In genomic region chr16:48580925-48581500, GRCh38 we compare ENCODE assay signal across 28 cellular contexts. TPM values are rescaled to one million over a fixed set of nuclear protein-coding genes. Genes with fewer than 3 reads are reported as not detected.
DNase-seq lines count a peak whose midpoint lies in the region; ATAC-seq, FAIRE-seq and TF ChIP-seq lines count a peak whose summit lies in the region.
"Had no signal": no experiment of that assay in that cellular context is flagged by ENCODE, and none has a peak within 500 bp of the region (broad histone marks: within the 10 kb centered on the region; RNA-seq: fewer than 3 reads in every experiment).

No MANE protein-coding gene starts in this region.

- DNase-seq in activated CD4-positive, alpha-beta T cell treated with anti-CD3 and anti-CD28 coated beads, Interleukin-2, amount 10 ng/mL, durations not matched to agents 24 days and 14 days, result peak; percentile 19
- no peak for DNase-seq in activated CD4-positive, alpha-beta T cell treated with anti-CD3 and anti-CD28 coated beads for 1 hour
- DNase-seq in endodermal cell, result no peak
- DNase-seq in keratinocyte (ENCODE audit: low read depth, low spot score), result no peak
- DNase-seq in A172 (ENCODE audit: low spot score), result no peak
- DNase-seq: 8988T; AML-193; CD4-positive, alpha-beta T cell; GF-D8; HFFc6; NCI-H1092; NCI-H1417 treated with DMSO at 0.1 percent for 48 hours; NCI-H1694 treated with DMSO at 0.1 percent for 48 hours; NCI-H2081 treated with DMSO at 0.1 percent for 48 hours; NCI-H446; NCI-H524 treated with DMSO at 0.1 percent for 48 hours; NCI-H774; NK-92 treated with Interleukin-12 subunit alpha and Interleukin-12 subunit beta, amount 100 ng/mL, for 24 hours; PC-3; SK-N-SH; SW 1271 had no signal

- no peak overlapping the region for H2AFZ ChIP-seq in keratinocyte (ENCODE audit: control insufficient read depth, low read length)

- H3K4me2 ChIP-seq in keratinocyte (ENCODE audit: control insufficient read depth, extremely low read depth, insufficient read depth, low read depth, low read length), result no peak overlapping the region
- H3K4me2 ChIP-seq: BLaER1 treated with 17β-estradiol and CSF1 and Interleukin-3, amounts not matched to agents 10 nM and 100 nM; SK-N-SH had no signal

- H3K9me3 ChIP-seq in HEK293 (ENCODE audit: control insufficient read depth, insufficient read depth, low read depth, low read length), result no peaks in the 10 kb centered on the region
- H3K9me3 ChIP-seq in endodermal cell (ENCODE audit: control insufficient read depth, low read length), result peaks cover 34% of the 10 kb centered on the region
- peaks cover 2% of the 10 kb centered on the region for H3K9me3 ChIP-seq in keratinocyte (ENCODE audit: control insufficient read depth, low read depth, low read length)

- peaks cover 57% of the 10 kb centered on the region for H3K36me3 Mint-ChIP-seq in activated CD4-positive, alpha-beta T cell treated with anti-CD3 and anti-CD28 coated beads, Interleukin-2, amount 10 ng/mL, durations not matched to agents 24 days and 14 days (ENCODE audit: low read depth)
- H3K36me3 Mint-ChIP-seq in endodermal cell (ENCODE audit: low read depth), result peaks cover 31% of the 10 kb centered on the region

- ATAC-seq in HG02759 (IDR thresholded peaks at IDR 0.05; ENCODE audit: unreplicated experiment) (no peak), GM18502 (IDR thresholded peaks at IDR 0.05; ENCODE audit: poor library complexity, unreplicated experiment) (no peak)
- ATAC-seq: PC-3 had no signal

- H3K9me3 Mint-ChIP-seq in activated CD4-positive, alpha-beta T cell treated with anti-CD3 and anti-CD28 coated beads, Interleukin-2, amount 10 ng/mL, durations not matched to agents 24 days and 14 days, result peaks cover 30% of the 10 kb centered on the region
- H3K9me3 Mint-ChIP-seq in endodermal cell, result peaks cover 19% of the 10 kb centered on the region

- TF ChIP-seq CTCF in HEK293 (tag by site-specific recombination; IDR thresholded peaks at IDR 0.05) (no peak), endodermal cell (conservative IDR thresholded peaks at IDR 0.05) (no peak), keratinocyte (optimal IDR thresholded peaks at IDR 0.05 in 1 of 3, IDR thresholded peaks at IDR 0.05 in 1 of 3, conservative IDR thresholded peaks at IDR 0.05 in 1 of 3; ENCODE audit: extremely low read depth in 1 of 3, insufficient read depth in 2 of 3, low read length in 3 of 3) (no peak)

- WGBS in endodermal cell (ENCODE audit: insufficient coverage in 1 of 2, insufficient read length in 1 of 2), 2 experiments, result 92% methylated on average over 3 of the region's 3 CpGs; no CpG with 5 or more reads in 1 of the 2 experiments

- dilution Hi-C loops in keratinocyte (cut with MboI; ENCODE audit: extremely low pct_ligation_motif_present, low sequenced_read_pairs), result no loop called here

- H3K4me3 Mint-ChIP-seq in activated CD4-positive, alpha-beta T cell treated with anti-CD3 and anti-CD28 coated beads, Interleukin-2, amount 10 ng/mL, durations not matched to agents 24 days and 14 days, result no peak overlapping the region
- H3K4me3 Mint-ChIP-seq in endodermal cell, result no peak overlapping the region
- H3K4me3 Mint-ChIP-seq: CD4-positive, alpha-beta T cell; HFFc6 had no signal

- CTCF ChIA-PET in HEK293 (lab: Yijun Ruan, JAX), result no interaction called here

- H3K4me1 Mint-ChIP-seq in activated CD4-positive, alpha-beta T cell treated with anti-CD3 and anti-CD28 coated beads, Interleukin-2, amount 10 ng/mL, durations not matched to agents 24 days and 14 days, result peaks cover 36% of the 10 kb centered on the region
- H3K4me1 Mint-ChIP-seq in endodermal cell, result peaks cover 5% of the 10 kb centered on the region

- intact Hi-C loops in activated CD4-positive, alpha-beta T cell treated with anti-CD3 and anti-CD28 coated beads, Interleukin-2, amount 10 ng/mL, durations not matched to agents 24 days and 14 days (cut with micrococcal nuclease), result no loop called here

- H3K4me3 ChIP-seq in HEK293 (ENCODE audit: low read depth, low read length) (no peak overlapping the region), endodermal cell (ENCODE audit: low read length) (peak overlapping the region; percentile 7), keratinocyte (ENCODE audit: control insufficient read depth in 2 of 3, extremely low read depth in 1 of 3, insufficient read depth in 2 of 3, low read depth in 1 of 3, low read length in 3 of 3) (no peak overlapping the region)

- no peak overlapping the region for H3K9ac ChIP-seq in endodermal cell (ENCODE audit: extremely low read depth, low read length, poor library complexity, severe bottlenecking)
- H3K9ac ChIP-seq in keratinocyte (ENCODE audit: control insufficient read depth, extremely low read depth, insufficient read depth, low read length), result no peak overlapping the region
- H3K9ac ChIP-seq: BLaER1 treated with 17β-estradiol and CSF1 and Interleukin-3, amounts not matched to agents 10 nM and 100 nM; SK-N-SH had no signal

- POLR2A ChIA-PET in HEK293 (lab: Yijun Ruan, JAX), result no interaction called here

- peaks cover 5% of the 10 kb centered on the region for H3K9me1 ChIP-seq in keratinocyte (ENCODE audit: control insufficient read depth, extremely low read depth, insufficient read depth, low read length)

- H3K4me1 ChIP-seq in HEK293 (ENCODE audit: control insufficient read depth, insufficient read depth, low read length) (no peaks in the 10 kb centered on the region), endodermal cell (ENCODE audit: control insufficient read depth, insufficient read depth, low read length) (no peaks in the 10 kb centered on the region), keratinocyte (ENCODE audit: control insufficient read depth, extremely low read depth, insufficient read depth, low read length) (peaks cover 36% of the 10 kb centered on the region)

- H3K79me2 ChIP-seq in keratinocyte (ENCODE audit: control insufficient read depth, insufficient read depth, low read length), result peaks cover 94% of the 10 kb centered on the region

- no peaks in the 10 kb centered on the region for H3K27me3 ChIP-seq in endodermal cell (ENCODE audit: control insufficient read depth, insufficient read depth, low read length, poor library complexity, severe bottlenecking)
- no peaks in the 10 kb centered on the region for H3K27me3 ChIP-seq in keratinocyte (ENCODE audit: control insufficient read depth, extremely low read depth, insufficient read depth, low read length)
- H3K27me3 ChIP-seq: BLaER1 treated with 17β-estradiol and CSF1 and Interleukin-3, amounts not matched to agents 10 nM and 100 nM had no signal

- H3K36me3 ChIP-seq in HEK293 (ENCODE audit: control insufficient read depth in 2 of 2, insufficient read depth in 1 of 2, low read length in 2 of 2) (no peaks in the 10 kb centered on the region; a peak in 1 of 3 replicates), endodermal cell (ENCODE audit: control insufficient read depth, insufficient read depth, low read length) (peaks cover 15% of the 10 kb centered on the region), keratinocyte (ENCODE audit: control insufficient read depth in 2 of 2, extremely low read depth in 1 of 2, insufficient read depth in 2 of 2, low read length in 2 of 2) (peaks cover 0 to 9% of the 10 kb centered on the region in 2 experiments)

- H4K20me1 ChIP-seq in keratinocyte (ENCODE audit: control insufficient read depth, extremely low read depth, insufficient read depth, low read length), result peaks cover 5% of the 10 kb centered on the region

- peak; percentile 5 for FAIRE-seq in keratinocyte (lab: Jason Lieb, UNC)
- FAIRE-seq: D721Med, GM12891, H54 had no signal

- H3K27me3 Mint-ChIP-seq in activated CD4-positive, alpha-beta T cell treated with anti-CD3 and anti-CD28 coated beads, Interleukin-2, amount 10 ng/mL, durations not matched to agents 24 days and 14 days, result no peaks in the 10 kb centered on the region
- no peaks in the 10 kb centered on the region for H3K27me3 Mint-ChIP-seq in endodermal cell (ENCODE audit: insufficient read depth)
- H3K27me3 Mint-ChIP-seq: CD4-positive, alpha-beta T cell had no signal

- H3K27ac Mint-ChIP-seq in activated CD4-positive, alpha-beta T cell treated with anti-CD3 and anti-CD28 coated beads, Interleukin-2, amount 10 ng/mL, durations not matched to agents 24 days and 14 days, result no peak overlapping the region
- H3K27ac Mint-ChIP-seq in endodermal cell, result no peak overlapping the region
- H3K27ac Mint-ChIP-seq: CD4-positive, alpha-beta T cell; HFFc6 had no signal

- no peak overlapping the region for H3K27ac ChIP-seq in HEK293 (ENCODE audit: extremely low read depth, low read depth, low read length)
- no peak overlapping the region for H3K27ac ChIP-seq in endodermal cell (ENCODE audit: low read depth, low read length)
- no peak overlapping the region for H3K27ac ChIP-seq in keratinocyte (ENCODE audit: control insufficient read depth, insufficient read depth, low read length)
- H3K27ac ChIP-seq: BLaER1 treated with 17β-estradiol and CSF1 and Interleukin-3, amounts not matched to agents 10 nM and 100 nM had no signal

TF ChIP-seq in HEK293, 187 proteins besides CTCF, POLR2A, EP300 and RAD21:
- TF ChIP-seq ZNF560 (tag by site-specific recombination; IDR thresholded peaks at IDR 0.05; ENCODE audit: borderline replicate concordance) (no peak), SETDB1 (IDR thresholded peaks at IDR 0.05; ENCODE audit: insufficient read length, low read length) (peak; percentile 28)
TF ChIP-seq in HEK293: peak in this region for 1.

RNA-seq across cellular contexts. Expression of gene N4BP1, which starts 29.0 kb away (rescaled TPM):
- total RNA-seq in activated CD4-positive, alpha-beta T cell treated with anti-CD3 and anti-CD28 coated beads, Interleukin-2, amount 10 ng/mL, durations not matched to agents 24 days and 14 days, result 41.8 and 44.4 TPM in 2 replicates
- total RNA-seq in endodermal cell, result 10 to 100 TPM; 36.9 to 38.0 TPM
- 32.4 TPM for polyA plus RNA-seq in endodermal cell (2013, experiment 1 of 2)
- polyA plus RNA-seq in endodermal cell (2013, experiment 2 of 2), result 33.4 TPM
- polyA plus RNA-seq in keratinocyte, result 32.5 to 55.7 TPM (median 34.7 TPM) in 3 replicates
- polyA plus RNA-seq in keratinocyte (2011; ENCODE audit: low read depth), result 29.2 TPM
- 18.7 and 44.9 TPM in 2 replicates for polyA plus RNA-seq in keratinocyte (2011; cell fraction: cytosol; rRNA removed)
- polyA plus RNA-seq in keratinocyte (2011; cell fraction: nucleus; rRNA removed), result 65.9 and 74.2 TPM in 2 replicates
- 32.8 and 34.2 TPM in 2 replicates for polyA plus RNA-seq in keratinocyte (2012; ENCODE audit: low replicate concordance)
- 27.6 to 43.9 TPM (median 31.4 TPM) in 3 replicates for polyA minus RNA-seq in keratinocyte
- 30.5 TPM for polyA minus RNA-seq in keratinocyte (2011; cell fraction: cytosol; rRNA and poly(A)+ RNA removed)
- 30.0 and 68.9 TPM in 2 replicates for polyA minus RNA-seq in keratinocyte (2011; cell fraction: nucleus; rRNA and poly(A)+ RNA removed)
- total RNA-seq in A172 (2014; rRNA removed; shearing (Covaris generic)), result 34.8 and 41.4 TPM in 2 replicates
